Comparison of ENCODE assay signal across 14 cellular contexts in the genomic region with DNA sequence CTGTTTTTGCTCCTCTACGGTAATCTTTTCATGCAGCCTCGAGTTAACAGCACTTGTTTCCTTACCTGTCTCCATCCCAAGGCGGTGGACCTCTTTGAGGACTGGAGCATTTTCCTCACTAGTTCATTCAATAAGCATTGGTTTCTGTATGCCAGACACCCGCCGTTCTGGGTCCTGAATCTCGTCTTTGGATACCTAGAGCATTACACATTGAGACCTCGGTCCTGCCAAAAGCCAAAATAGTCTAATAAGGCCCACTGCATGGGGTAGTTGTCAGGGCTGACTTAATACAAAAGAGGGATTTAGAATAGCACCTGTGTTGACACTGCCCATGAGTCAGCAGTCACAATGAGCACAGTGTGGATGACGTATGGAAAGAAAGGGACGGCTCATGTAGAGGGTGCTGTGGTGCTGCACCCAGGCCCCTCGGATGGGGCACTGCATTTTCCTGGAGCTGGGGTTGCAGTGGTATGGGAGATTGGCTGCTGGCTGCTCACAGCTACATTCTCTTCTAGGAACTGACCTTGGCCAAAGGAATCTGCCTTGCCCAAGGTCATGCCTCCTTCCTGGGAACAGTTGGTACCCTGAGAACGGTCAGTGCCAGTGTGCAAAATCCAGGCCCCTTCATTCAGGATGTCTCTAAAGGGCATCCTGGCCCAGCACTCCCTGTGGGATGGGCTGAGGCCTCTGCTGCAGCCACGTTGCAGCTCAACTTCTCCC.
DNase-seq lines count a peak whose midpoint lies in the region; ATAC-seq, FAIRE-seq and TF ChIP-seq lines count a peak whose summit lies in the region.
"Had no signal": no experiment of that assay in that cellular context is flagged by ENCODE, and none has a peak within 500 bp of the region (broad histone marks: within the 10 kb centered on the region; RNA-seq: fewer than 3 reads in every experiment).

No MANE protein-coding gene starts in this region.

- H2AFZ ChIP-seq in K562 (ENCODE audit: low read depth, low read length), result 0 out of 2 replicates have a peak overlapping the region, but pooled peaks have one; percentile 1

- WGBS in K562 (ENCODE audit: insufficient coverage, low coverage, missing lambda C conversion rate), result 28% methylated on average over 12 of the region's 12 CpGs

- H3K4me1 ChIP-seq in right atrium auricular region, result no peaks in the 10 kb centered on the region
- peaks cover 4 to 9% of the 10 kb centered on the region in 2 experiments; a peak in 3 of 5 replicates for H3K4me1 ChIP-seq in K562 (replicated peaks in 1 of 2; ENCODE audit: control insufficient read depth in 2 of 2, insufficient read depth in 2 of 2, low read length in 2 of 2)

- H3K9me3 ChIP-seq in right atrium auricular region (no peaks in the 10 kb centered on the region), K562 (replicated peaks; ENCODE audit: control insufficient read depth, insufficient read depth, low read depth, low read length) (no peaks in the 10 kb centered on the region)

- DNase-seq in Right ventricle myocardium inferior (ENCODE audit: missing footprints), result no peak
- DNase-seq in right atrium auricular region (ENCODE audit: low spot score), result no peak
- peak; percentile 33 for DNase-seq in NCI-H2196 (lab: John Stamatoyannopoulos, UW; ENCODE audit: unreplicated experiment)
- DNase-seq in K562 (ENCODE audit: extremely low read depth in 1 of 4, low spot score in 3 of 4), result peak in 2 of 4 experiments; percentile 34 to 43
- DNase-seq in renal cortical epithelial cell (ENCODE audit: low read depth), result peak; percentile 49
- DNase-seq in H54 (ENCODE audit: insufficient read length, low spot score), result no peak
- DNase-seq in iPS-NIHi7 (ENCODE audit: extremely low spot score), result no peak
- no peak for DNase-seq in left lobe of liver (ENCODE audit: low spot score)
- DNase-seq: activated naive CD4-positive, alpha-beta T cell; GOT3; NCI-H1105 treated with DMSO at 0.1 percent for 48 hours; stimulated activated CD4-positive, alpha-beta T cell treated with anti-CD3 and anti-CD28 coated beads, Interleukin-2, amount 100 ng/mL, for 48 hours; stimulated activated naive B cell treated with anti-CD40 and anti-IgM and Interleukin-4, amounts not matched to agents 10 μg/mL and 1 μg/mL and 100 μg/mL, for 72 hours; T1000 had no signal

- in situ Hi-C loops in K562 (cut with MboI), result no loop called here

- H3K9ac ChIP-seq in K562 (ENCODE audit: insufficient read depth in 1 of 2, low read depth in 2 of 2, low read length in 2 of 2), result no peak overlapping the region

- intact Hi-C loops in Right ventricle myocardium inferior (cut with DNase I), result no loop called here
- intact Hi-C loops in K562 (cut with micrococcal nuclease), result no loop called here

- ATAC-seq in Right ventricle myocardium inferior, result peak; percentile 47
- peak; percentile 91 for ATAC-seq in K562
- ATAC-seq in left lobe of liver, result no peak
- ATAC-seq: stimulated activated naive B cell treated with anti-CD40 and anti-IgM and Interleukin-4, amounts not matched to agents 10 μg/mL and 1 μg/mL and 100 μg/mL, for 72 hours had no signal

- H4K20me1 ChIP-seq in K562 (replicated peaks; ENCODE audit: control insufficient read depth, insufficient read depth, low read length), result no peaks in the 10 kb centered on the region

- BruUV-seq in K562 (replicated peaks; lab: Mats Ljungman, UMichigan), result no TSS peak

- peaks cover 4% of the 10 kb centered on the region for H3K9me1 ChIP-seq in K562 (ENCODE audit: control insufficient read depth, insufficient read depth, low read length)

- POLR2A ChIA-PET in K562 (lab: Yijun Ruan, JAX), result interaction anchor here (0.8 to 1.3 kb wide), 2 partner anchors 17 to 26 kb away, joined by 3 to 4 read pairs; no protein-coding TSS in a partner anchor

- TF ChIP-seq POLR2A in K562 (conservative IDR thresholded peaks at IDR 0.05), result no peak
- no peak for TF ChIP-seq POLR2A in H54 (IDR thresholded peaks at IDR 0.05; ENCODE audit: low read depth, low read length)

- H3K4me3 ChIP-seq in right atrium auricular region, result no peak overlapping the region
- H3K4me3 ChIP-seq in K562, result no peak overlapping the region

- no peaks in the 10 kb centered on the region for H3K27me3 ChIP-seq in right atrium auricular region
- H3K27me3 ChIP-seq in K562 (ENCODE audit: control insufficient read depth in 2 of 2, insufficient read depth in 2 of 2, low read length in 2 of 2), result no peaks in the 10 kb centered on the region; a peak in 1 of 5 replicates

- CTCF ChIA-PET in K562 (lab: Yijun Ruan, JAX; ENCODE audit: low intra/inter-chr PET ratio), result no interaction called here

- no peak overlapping the region for H3K27ac ChIP-seq in right atrium auricular region
- no peak overlapping the region for H3K27ac ChIP-seq in K562 (ENCODE audit: extremely low read depth, low read depth, low read length)

- FAIRE-seq in K562 (lab: Jason Lieb, UNC) (peak; percentile 35), H54 (lab: Jason Lieb, UNC) (no peak)

- no peaks in the 10 kb centered on the region for H3K36me3 ChIP-seq in right atrium auricular region
- no peaks in the 10 kb centered on the region for H3K36me3 ChIP-seq in K562 (ENCODE audit: control insufficient read depth, insufficient read depth, low read length)

- TF ChIP-seq RAD21 in K562 (CRISPR knock-in tag; conservative IDR thresholded peaks at IDR 0.05 in 1 of 2, IDR thresholded peaks at IDR 0.05 in 1 of 2), result peak in 1 of 2 experiments; percentile 33; a peak in 2 of 4 replicates

- no peak for TF ChIP-seq EP300 in K562 (IDR thresholded peaks at IDR 0.05; ENCODE audit: low read length)

- peak overlapping the region; percentile 38; the same call in 1 of the 2 replicates for H3K4me2 ChIP-seq in K562 (ENCODE audit: insufficient read depth, low read length)

- TF ChIP-seq CTCF in right atrium auricular region (IDR thresholded peaks at IDR 0.05), result no peak
- peak in 1 of 3 experiments; percentile 25; a peak in 1 of 6 replicates for TF ChIP-seq CTCF in K562 (IDR thresholded peaks at IDR 0.05 in 2 of 3, conservative IDR thresholded peaks at IDR 0.05 in 1 of 3; ENCODE audit: insufficient read depth in 2 of 3, low read depth in 1 of 3, low read length in 3 of 3)

- no peaks in the 10 kb centered on the region for H3K79me2 ChIP-seq in K562 (ENCODE audit: control insufficient read depth, insufficient read depth, low read length)

TF ChIP-seq in K562, 482 proteins besides CTCF, POLR2A, EP300 and RAD21 (continues in another document):
- TF ChIP-seq CREB1 (IDR thresholded peaks at IDR 0.05) (no peak), CREB1 (CRISPR knock-in tag; IDR thresholded peaks at IDR 0.05) (peak; percentile 61), PBX2 (CRISPR knock-in tag; IDR thresholded peaks at IDR 0.05; ENCODE audit: low read depth) (no peak), PBX2 (tag; conservative IDR thresholded peaks at IDR 0.05; ENCODE audit: low read depth) (0 out of 2 replicates have a peak, but pooled peaks have one; percentile 8), MTA2 (IDR thresholded peaks at IDR 0.05; ENCODE audit: low read depth) (no peak), MAFG (tag; conservative IDR thresholded peaks at IDR 0.05) (peak; percentile 78), MEIS2 (IDR thresholded peaks at IDR 0.05; ENCODE audit: partially characterized antibody) (peak; percentile 40), ARID1B (IDR thresholded peaks at IDR 0.05) (peak; percentile 13; the same call in 1 of the 2 replicates), TCF7 (IDR thresholded peaks at IDR 0.05; ENCODE audit: borderline replicate concordance) (no peak), JUND (IDR thresholded peaks at IDR 0.05; ENCODE audit: borderline replicate concordance, low read depth, low read length) (peak; percentile 83), JUND (tag; IDR thresholded peaks at IDR 0.05; ENCODE audit: borderline replicate concordance, low read depth, low read length) (peak; percentile 83; the same call in 2 of the 3 replicates), CC2D1A (IDR thresholded peaks at IDR 0.05) (no peak), ZEB2 (IDR thresholded peaks at IDR 0.05) (0 out of 2 replicates have a peak, but pooled peaks have one; percentile 12), ZNF143 (CRISPR knock-in tag; IDR thresholded peaks at IDR 0.05) (no peak)

Comparison
In these comparisons a context has a peak if more than half of its experiments do, and no peak if none do; other contexts are left out.
1. DNase-seq: peak in NCI-H2196 (single experiment) and renal cortical epithelial cell (single experiment); none in Right ventricle myocardium inferior (single experiment), right atrium auricular region (single experiment), H54 (single experiment), iPS-NIHi7 (single experiment) and left lobe of liver (single experiment).